In genomic region chr1:160646711-160647328, GRCh38 we compare ENCODE assay signal across 8 cellular contexts. TPM values are rescaled to one million over a fixed set of nuclear protein-coding genes. Genes with fewer than 3 reads are reported as not detected.
DNase-seq lines count a peak whose midpoint lies in the region; ATAC-seq and TF ChIP-seq lines count a peak whose summit lies in the region.

TSS of gene SLAMF1 (minus strand) at chr1:160647044. CDS start at chr1:160646945, 99 bp downstream.

- H3K9me3 ChIP-seq in right atrium auricular region = no peaks in the 10 kb centered on the region
- no peaks in the 10 kb centered on the region for H3K9me3 ChIP-seq in tibial artery

- ATAC-seq in HG03196 (IDR thresholded peaks at IDR 0.05; ENCODE audit: unreplicated experiment) = peak; percentile 49
- peak; percentile 81 to 86 for ATAC-seq in activated T-cell treated with anti-CD3 and anti-CD28 coated beads, Interleukin-2, amount 50 U/mL, for 4 hours

- TF ChIP-seq CTCF in right atrium auricular region (IDR thresholded peaks at IDR 0.05) (no peak), tibial artery (IDR thresholded peaks at IDR 0.05) (no peak)

- H3K4me3 Mint-ChIP-seq in activated T-cell treated with anti-CD3 and anti-CD28 coated beads, Interleukin-2, amount 50 U/mL, for 4 hours = peak within 1 kb of the TSS; percentile 97

- peaks cover 48% of the 10 kb centered on the region for H3K36me3 Mint-ChIP-seq in activated T-cell treated with anti-CD3 and anti-CD28 coated beads, Interleukin-2, amount 50 U/mL, for 4 hours (ENCODE audit: insufficient read depth)

- no peaks in the 10 kb centered on the region for H3K27me3 Mint-ChIP-seq in activated T-cell treated with anti-CD3 and anti-CD28 coated beads, Interleukin-2, amount 50 U/mL, for 4 hours (ENCODE audit: low read depth)

- peaks cover 62% of the 10 kb centered on the region for H3K4me1 Mint-ChIP-seq in activated T-cell treated with anti-CD3 and anti-CD28 coated beads, Interleukin-2, amount 50 U/mL, for 4 hours (ENCODE audit: low read depth)

- DNase-seq in activated effector memory CD4-positive, alpha-beta T cell treated with anti-CD3 and anti-CD28 coated beads, Interleukin-2, amount 50 U/mL, for 16 hours = peak; percentile 78
- DNase-seq in activated effector memory CD4-positive, alpha-beta T cell treated with Interleukin-2 at 50 U/mL for 16 hours = no peak
- peak; percentile 43 for DNase-seq in activated T-cell treated with anti-CD3 and anti-CD28 coated beads, Interleukin-2, amount 50 U/mL, for 4 hours
- no peak for DNase-seq in right atrium auricular region (ENCODE audit: low spot score)
- no peak for DNase-seq in SIG-M5 treated with dmso at 0.1 percent for 504 hours (lab: John Stamatoyannopoulos, UW; ENCODE audit: unreplicated experiment)
- DNase-seq in tibial artery = no peak

- H3K36me3 ChIP-seq in right atrium auricular region (no peaks in the 10 kb centered on the region), tibial artery (no peaks in the 10 kb centered on the region)

- H3K4me1 ChIP-seq in right atrium auricular region = no peaks in the 10 kb centered on the region
- H3K4me1 ChIP-seq in tibial artery = no peaks in the 10 kb centered on the region

- intact Hi-C loops in tibial artery (cut with DNase I; ENCODE audit: low total_unique reads) = no loop called here

- H3K27ac ChIP-seq in skin epidermis (peak within 1 kb of the TSS in 17 of 21 experiments; percentile 11 to 95 (median 67)), right atrium auricular region (no peak within 1 kb of the TSS), tibial artery (no peak within 1 kb of the TSS)

- peak within 1 kb of the TSS; percentile 17 to 30 (median 20) for H3K4me3 ChIP-seq in skin epidermis
- H3K4me3 ChIP-seq in right atrium auricular region = no peak within 1 kb of the TSS
- H3K4me3 ChIP-seq in tibial artery = no peak within 1 kb of the TSS

- no peaks in the 10 kb centered on the region for H3K9me3 Mint-ChIP-seq in activated T-cell treated with anti-CD3 and anti-CD28 coated beads, Interleukin-2, amount 50 U/mL, for 4 hours

- no peaks in the 10 kb centered on the region for H3K27me3 ChIP-seq in right atrium auricular region
- no peaks in the 10 kb centered on the region for H3K27me3 ChIP-seq in tibial artery

RNA-seq across cellular contexts. Expression of gene SLAMF1, which starts in this region (rescaled TPM):
- 100 to 1,000 TPM in 1 of 3 donors, 10 to 100 TPM in 2; 69.2 to 138 (median 96.6) TPM for total RNA-seq in activated T-cell treated with anti-CD3 and anti-CD28 coated beads, Interleukin-2, amount 50 U/mL, for 4 hours
- under 1 TPM; 0.11 to 0.31 TPM for total RNA-seq in right atrium auricular region

Comparison
In these comparisons a context has a peak if more than half of its experiments do, and no peak if none do; other contexts are left out.
1. RNA of gene SLAMF1 (total RNA-seq): 69.2 to 138 TPM in activated T-cell treated with anti-CD3 and anti-CD28 coated beads, Interleukin-2, amount 50 U/mL, for 4 hours; 0.11 to 0.31 TPM in right atrium auricular region; every median in the first group is over 10 times any median in the second.
2. DNase-seq: peak in activated effector memory CD4-positive, alpha-beta T cell treated with anti-CD3 and anti-CD28 coated beads, Interleukin-2, amount 50 U/mL, for 16 hours (single experiment) and activated T-cell treated with anti-CD3 and anti-CD28 coated beads, Interleukin-2, amount 50 U/mL, for 4 hours (single experiment); none in activated effector memory CD4-positive, alpha-beta T cell treated with Interleukin-2 at 50 U/mL for 16 hours (single experiment), right atrium auricular region (single experiment), SIG-M5 treated with dmso at 0.1 percent for 504 hours (single experiment) and tibial artery (0 of 2).
3. H3K27ac ChIP-seq: peak in skin epidermis (17 of 21); none in right atrium auricular region (0 of 2) and tibial artery (0 of 2).
4. H3K4me3 ChIP-seq: peak in skin epidermis (7 of 7); none in right atrium auricular region (0 of 2) and tibial artery (0 of 2).